23 cellular contexts compared by ENCODE assay signal in genomic region chr5:176891331-176891958, GRCh38. TPM values are rescaled to one million over a fixed set of nuclear protein-coding genes. Genes with fewer than 3 reads are reported as not detected.
"Had no signal": no experiment of that assay in that cellular context is flagged by ENCODE, and none has a peak within 500 bp of the region (broad histone marks: within the 10 kb centered on the region; RNA-seq: fewer than 3 reads in every experiment).

No MANE protein-coding gene starts in this region.

- H3K4me3 ChIP-seq: hepatocyte, lower lobe of right lung, tibial nerve, vagina had no signal

- H3K9me3 ChIP-seq: lower lobe of right lung, tibial nerve, vagina had no signal

- H3K79me2 ChIP-seq: hepatocyte had no signal

- H3K4me3 Mint-ChIP-seq: activated naive CD4-positive, alpha-beta T cell treated with anti-CD3 and anti-CD28 coated beads, Interleukin-2, amount 10 ng/mL, durations not matched to agents 7 days and 5 days; activated naive CD8-positive, alpha-beta T cell treated with anti-CD3 and anti-CD28 coated beads, Interleukin-2, amount 50 U/mL, for 24 hours; brain; natural killer cell had no signal

- H3K36me3 ChIP-seq: lower lobe of right lung, tibial nerve, vagina had no signal

- ATAC-seq: activated naive CD8-positive, alpha-beta T cell treated with anti-CD3 and anti-CD28 coated beads, Interleukin-2, amount 50 U/mL, for 24 hours; foreskin keratinocyte; left cardiac atrium; lower lobe of right lung; natural killer cell had no signal

- DNase-seq: activated CD4-positive, alpha-beta T cell treated with anti-CD3 and anti-CD28 coated beads, Interleukin-2, amount 50 U/mL, for 1 hour; activated CD4-positive, CD25-positive, alpha-beta regulatory T cell treated with anti-CD3 and anti-CD28 coated beads, Interleukin-2, amount 50 U/mL, for 72 hours; activated naive CD4-positive, alpha-beta T cell treated with anti-CD3 and anti-CD28 coated beads, Interleukin-2, amount 10 ng/mL, durations not matched to agents 7 days and 5 days; activated naive CD8-positive, alpha-beta T cell treated with anti-CD3 and anti-CD28 coated beads, Interleukin-2, amount 50 U/mL, for 24 hours; anterior cingulate cortex; central memory CD4-positive, alpha-beta T cell; foreskin keratinocyte; left cardiac atrium; lower lobe of right lung; natural killer cell; nucleus accumbens; retina; stimulated activated CD4-positive, alpha-beta T cell treated with anti-CD3 and anti-CD28 coated beads, Interleukin-2, amount 100 ng/mL, for 24 hours; stimulated activated naive CD4-positive, alpha-beta T cell treated with Interleukin-2 at 50 U/mL for 16 hours; T-helper 2 cell had no signal

- H2AFZ ChIP-seq: hepatocyte had no signal

- H3K4me1 Mint-ChIP-seq: activated naive CD8-positive, alpha-beta T cell treated with anti-CD3 and anti-CD28 coated beads, Interleukin-2, amount 50 U/mL, for 24 hours; brain; natural killer cell had no signal

- H3K4me1 ChIP-seq: foreskin keratinocyte, tibial nerve, vagina had no signal

- H3K36me3 Mint-ChIP-seq: activated naive CD4-positive, alpha-beta T cell treated with anti-CD3 and anti-CD28 coated beads, Interleukin-2, amount 10 ng/mL, durations not matched to agents 7 days and 5 days; brain; natural killer cell had no signal

- H3K27me3 ChIP-seq: tibial nerve, vagina had no signal

- H3K27ac Mint-ChIP-seq: activated naive CD4-positive, alpha-beta T cell treated with anti-CD3 and anti-CD28 coated beads, Interleukin-2, amount 10 ng/mL, durations not matched to agents 7 days and 5 days; activated naive CD8-positive, alpha-beta T cell treated with anti-CD3 and anti-CD28 coated beads, Interleukin-2, amount 50 U/mL, for 24 hours; activated T-helper 2 cell treated with anti-CD3 and anti-CD28 coated beads, Interferon-gamma antibody, Interleukin-2, Interleukin-4, amounts not matched to agents 10 μg/mL and 5 μg/mL and 100 μg/mL, durations not matched to agents 14 hours and 24 hours and 36 hours; brain; natural killer cell had no signal

- H3K4me2 ChIP-seq: hepatocyte had no signal

- H3K9me3 Mint-ChIP-seq: activated naive CD4-positive, alpha-beta T cell treated with anti-CD3 and anti-CD28 coated beads, Interleukin-2, amount 10 ng/mL, durations not matched to agents 7 days and 5 days; activated naive CD8-positive, alpha-beta T cell treated with anti-CD3 and anti-CD28 coated beads, Interleukin-2, amount 50 U/mL, for 24 hours; activated T-helper 2 cell treated with anti-CD3 and anti-CD28 coated beads, Interferon-gamma antibody, Interleukin-2, Interleukin-4, amounts not matched to agents 10 μg/mL and 5 μg/mL and 100 μg/mL, durations not matched to agents 14 hours and 24 hours and 36 hours; brain; natural killer cell had no signal

- H3K27ac ChIP-seq: foreskin keratinocyte, hepatocyte, lower lobe of right lung, tibial nerve, vagina, VCaP had no signal

RNA-seq across cellular contexts. Expression of gene HK3, which starts 7.7 kb away (rescaled TPM):
- total RNA-seq: epithelial cell of proximal tubule, fibroblast of lung, foreskin keratinocyte had no signal
